ENCODE assay signal across 8 cellular contexts in the genomic region with DNA sequence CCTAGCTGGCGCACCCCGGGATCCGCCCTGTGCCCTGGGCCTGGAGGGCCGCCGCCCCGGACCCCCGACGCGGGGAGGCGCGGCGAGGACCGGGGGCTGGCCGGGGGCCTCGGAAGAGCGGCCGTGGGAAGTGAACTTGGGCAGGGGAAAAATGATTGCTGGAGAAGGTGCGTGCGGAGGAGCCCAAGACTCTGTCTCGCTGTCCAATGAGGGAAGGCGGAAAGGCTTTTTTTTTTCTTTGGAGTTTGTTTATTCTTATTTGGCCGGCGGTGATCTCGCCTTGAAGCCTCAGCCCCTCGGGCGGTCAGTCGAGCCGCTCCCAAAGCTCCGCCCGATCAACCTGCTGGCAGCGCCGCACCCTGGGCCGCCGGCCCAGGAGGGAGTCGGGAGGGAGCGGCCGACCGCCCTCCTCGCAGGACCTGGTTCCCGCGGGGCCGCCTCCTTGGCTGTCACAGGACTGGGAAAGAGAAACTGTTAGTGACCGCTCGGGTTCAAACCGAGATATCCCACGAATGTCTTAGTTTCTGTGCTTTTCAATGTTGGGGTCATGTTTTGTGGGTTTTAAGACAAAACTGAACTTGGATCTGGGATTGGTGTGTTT. TPM values are rescaled to one million over a fixed set of nuclear protein-coding genes. Genes with fewer than 3 reads are reported as not detected.
DNase-seq lines count a peak whose midpoint lies in the region; ATAC-seq and TF ChIP-seq lines count a peak whose summit lies in the region.

No MANE protein-coding gene starts in this region.

- H3K27ac ChIP-seq in gastrocnemius medialis = peak overlapping the region; percentile 93 to 99 (median 98)

- H3K36me3 ChIP-seq in iPS-15b (ENCODE audit: control insufficient read depth, insufficient read depth, low read length) (no peaks in the 10 kb centered on the region), gastrocnemius medialis (peaks cover 0 to 20% of the 10 kb centered on the region in 2 donors)

- in situ Hi-C loops in gastrocnemius medialis (cut with MboI; ENCODE audit: low sequenced_read_pairs in 4 of 4) = loop anchor here in 3 of 4 donors (10.0 to 25.0 kb wide), 6 partner anchors 458 to 1368 kb away; a partner anchor contains a TSS

- peak; percentile 30 to 31 for ATAC-seq in gastrocnemius medialis

- no peak overlapping the region for H3K9ac ChIP-seq in iPS-15b (ENCODE audit: low read depth, low read length)

- no peaks in the 10 kb centered on the region for H3K9me3 Mint-ChIP-seq in brain

- H3K27ac Mint-ChIP-seq in brain = peak overlapping the region; percentile 80 to 96 (median 89)

- H3K27me3 Mint-ChIP-seq in brain = peaks cover 15% of the 10 kb centered on the region

- peaks cover 19% of the 10 kb centered on the region for H3K4me1 ChIP-seq in iPS-15b (ENCODE audit: control insufficient read depth, insufficient read depth, low read length)
- H3K4me1 ChIP-seq in gastrocnemius medialis = peaks cover 20 to 31% of the 10 kb centered on the region in 2 donors

- peak; percentile 77 to 81 for TF ChIP-seq POLR2A in gastrocnemius medialis (IDR thresholded peaks at IDR 0.05)

- H3K4me1 Mint-ChIP-seq in brain = peaks cover 57% of the 10 kb centered on the region

- H3K36me3 Mint-ChIP-seq in brain = peaks cover 19% of the 10 kb centered on the region

- intact Hi-C loops in gastrocnemius medialis (cut with DNase I; ENCODE audit: low total_unique reads) = loop anchor here (5.0 kb wide), 3 partner anchors 798 to 1522 kb away; a partner anchor contains a TSS

- DNase-seq in GDM1 (lab: John Stamatoyannopoulos, UW) (peak; percentile 28), HS-27A (ENCODE audit: low read depth) (peak; percentile 48), T1000 (lab: John Stamatoyannopoulos, UW) (peak; percentile 69), gastrocnemius medialis (peak; percentile 77 to 88), NCI-H128 (lab: John Stamatoyannopoulos, UW; ENCODE audit: unreplicated experiment) (no peak), epidermal melanocyte (ENCODE audit: insufficient read length, low spot score) (no peak)

- H3K27me3 ChIP-seq in iPS-15b (ENCODE audit: control insufficient read depth, insufficient read depth, low read length) = peaks cover 19% of the 10 kb centered on the region
- no peaks in the 10 kb centered on the region for H3K27me3 ChIP-seq in gastrocnemius medialis

- H3K9me3 ChIP-seq in iPS-15b (ENCODE audit: control insufficient read depth, insufficient read depth, low read length) (no peaks in the 10 kb centered on the region), gastrocnemius medialis (no peaks in the 10 kb centered on the region)

- H3K4me3 Mint-ChIP-seq in brain = peak overlapping the region; percentile 86 to 93 (median 90)

- no peak for TF ChIP-seq CTCF in brain (conservative IDR thresholded peaks at IDR 0.05)
- no peak for TF ChIP-seq CTCF in gastrocnemius medialis (IDR thresholded peaks at IDR 0.05 in 4 of 5, conservative IDR thresholded peaks at IDR 0.05 in 1 of 5)

- H3K4me3 ChIP-seq in iPS-15b (ENCODE audit: low read depth, low read length) (peak overlapping the region; percentile 72), gastrocnemius medialis (peak overlapping the region; percentile 80 to 87 (median 84))

RNA-seq across cellular contexts. Expression of a gene that starts 2.5 kb away (rescaled TPM):
- polyA plus RNA-seq in brain (ENCODE audit: insufficient read depth, low read depth, low replicate concordance) = 5.1 TPM
- total RNA-seq in gastrocnemius medialis = 10 to 100 TPM in 2 of 4 donors, 1 to 10 TPM in 2; 8.7 to 13.1 (median 10.1) TPM

Comparison
In these comparisons a context has a peak if more than half of its experiments do, and no peak if none do; other contexts are left out.
1. DNase-seq: peak in GDM1 (single experiment), HS-27A (single experiment), T1000 (single experiment) and gastrocnemius medialis (2 of 2); none in NCI-H128 (single experiment) and epidermal melanocyte (single experiment).